In the genomic region with DNA sequence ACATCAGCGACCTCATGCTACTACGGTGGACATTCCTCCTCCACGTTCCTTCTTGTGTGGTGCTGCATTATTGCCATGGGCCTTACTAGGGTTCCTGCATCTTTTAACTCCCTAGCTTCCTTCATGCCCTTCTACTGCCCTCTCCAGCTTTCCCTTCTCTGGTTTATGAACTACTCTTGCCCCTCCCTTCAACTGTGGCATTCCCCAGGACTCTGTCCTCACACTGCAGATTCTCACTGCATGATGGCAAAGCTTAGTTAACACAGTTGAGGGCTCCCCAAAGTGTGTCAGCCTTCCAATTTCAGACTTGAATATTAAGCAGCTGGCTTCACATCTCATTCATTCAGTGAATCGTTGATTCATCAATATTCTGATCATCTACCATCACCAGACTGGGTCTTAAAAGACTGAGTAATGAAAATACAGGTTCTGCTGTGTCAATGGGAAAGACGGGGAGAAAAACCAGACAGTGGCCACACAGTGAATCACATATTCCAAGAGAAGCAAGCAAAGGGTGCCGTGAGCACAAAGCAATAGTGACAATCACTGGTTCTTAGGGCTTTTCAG, we compare ENCODE assay signal across 1 cellular context.
TF ChIP-seq lines count a peak whose summit lies in the region.

No MANE protein-coding gene starts in this region.

TF ChIP-seq in GM12891, 5 proteins besides CTCF, POLR2A, EP300 and RAD21:
- no peak for TF ChIP-seq PAX5 (IDR thresholded peaks at IDR 0.05; ENCODE audit: insufficient read depth, low read length, severe bottlenecking)
- TF ChIP-seq POLR2AphosphoS5 (IDR thresholded peaks at IDR 0.05; ENCODE audit: low read depth, low read length), result no peak
- no peak for TF ChIP-seq POU2F2 (IDR thresholded peaks at IDR 0.05; ENCODE audit: low read depth, low read length)
- no peak for TF ChIP-seq SPI1 (IDR thresholded peaks at IDR 0.05; ENCODE audit: low read depth, low read length)
- no peak for TF ChIP-seq TAF1 (IDR thresholded peaks at IDR 0.05; ENCODE audit: low read depth, low read length)
